19 cellular contexts compared by ENCODE assay signal in genomic region chr12:52439845-52440244, GRCh38. TPM values are rescaled to one million over a fixed set of nuclear protein-coding genes. Genes with fewer than 3 reads are reported as not detected.
DNase-seq lines count a peak whose midpoint lies in the region; ATAC-seq and TF ChIP-seq lines count a peak whose summit lies in the region.
"Had no signal": no experiment of that assay in that cellular context is flagged by ENCODE, and none has a peak within 500 bp of the region (broad histone marks: within the 10 kb centered on the region; RNA-seq: fewer than 3 reads in every experiment).

No MANE protein-coding gene starts in this region.

- peaks cover 48% of the 10 kb centered on the region for H3K79me1 ChIP-seq in trophoblast cell (ENCODE audit: low read length)

- H4K91ac ChIP-seq in trophoblast cell (ENCODE audit: low read depth, low read length) = peak overlapping the region; percentile 92

- H3K14ac ChIP-seq in trophoblast cell (ENCODE audit: low read length) = peak overlapping the region; percentile 65

- H3K18ac ChIP-seq in trophoblast cell (ENCODE audit: low read length) = peak overlapping the region; percentile 10

- H3K4me3 ChIP-seq in GM23248 (no peak overlapping the region), trophoblast cell (ENCODE audit: low read depth, low read length) (no peak overlapping the region)
- H3K4me3 ChIP-seq: A549, BLaER1, SJSA1 had no signal

- H3K79me2 ChIP-seq in GM23248 (ENCODE audit: insufficient read depth) (no peaks in the 10 kb centered on the region), trophoblast cell (ENCODE audit: control insufficient read depth, insufficient read depth, low read length, poor library complexity) (peaks cover 2% of the 10 kb centered on the region)

- H3K27me3 ChIP-seq in GM23248 (replicated peaks; ENCODE audit: insufficient read depth) (no peaks in the 10 kb centered on the region), foreskin keratinocyte (no peaks in the 10 kb centered on the region), trophoblast cell (ENCODE audit: insufficient read depth, low read length) (no peaks in the 10 kb centered on the region)
- H3K27me3 ChIP-seq: BLaER1, SJSA1 had no signal

- H4K12ac ChIP-seq in trophoblast cell (ENCODE audit: low read depth, low read length) = no peak overlapping the region

- H3K9me3 ChIP-seq in GM23248 (ENCODE audit: low read depth) (no peaks in the 10 kb centered on the region), trophoblast cell (ENCODE audit: insufficient read depth, low read depth, low read length) (peaks cover 2% of the 10 kb centered on the region)
- H3K9me3 ChIP-seq: A549, BLaER1, SJSA1 had no signal

- no peak for DNase-seq in GM23248
- no peak for DNase-seq in RWPE1 (ENCODE audit: low spot score)
- DNase-seq in foreskin keratinocyte = no peak
- no peak for DNase-seq in trophoblast cell
- no peak for DNase-seq in DMS 273 treated with DMSO at 0.1 percent for 48 hours (lab: John Stamatoyannopoulos, UW)
- DNase-seq: CD8-positive, alpha-beta T cell; H7; Karpas-422; NCI-H1105; NCI-H1694 treated with DMSO at 0.1 percent for 48 hours; NCI-H2107; NCI-H510A; NCI-H774 had no signal

- no peak overlapping the region for H2AFZ ChIP-seq in GM23248
- H2AFZ ChIP-seq in trophoblast cell (ENCODE audit: insufficient read depth, low read length, poor library complexity) = no peak overlapping the region

- peaks cover 35% of the 10 kb centered on the region for H3K4me1 ChIP-seq in GM23248 (ENCODE audit: insufficient read depth)
- peaks cover 68% of the 10 kb centered on the region for H3K4me1 ChIP-seq in foreskin keratinocyte
- H3K4me1 ChIP-seq in trophoblast cell (ENCODE audit: control insufficient read depth in 1 of 2, insufficient read depth in 2 of 2, low read length in 2 of 2) = peaks cover 37 to 56% of the 10 kb centered on the region in 2 experiments
- H3K4me1 ChIP-seq: BLaER1 had no signal

- TF ChIP-seq CTCF in RWPE1 (conservative IDR thresholded peaks at IDR 0.05; ENCODE audit: low read depth) = no peak
- TF ChIP-seq CTCF in foreskin keratinocyte (conservative IDR thresholded peaks at IDR 0.05) = no peak

- in situ Hi-C loops in GM23248 (cut with MboI) = no loop called here

- peak overlapping the region; percentile 65 for H2BK5ac ChIP-seq in trophoblast cell (ENCODE audit: low read depth, low read length, poor library complexity)

- H3K27ac ChIP-seq in GM23248 (peak overlapping the region; percentile 92), RWPE1 (peak overlapping the region; percentile 68; the same call in 1 of the 2 replicates), foreskin keratinocyte (peak overlapping the region; percentile 91), trophoblast cell (ENCODE audit: low read depth, low read length) (peak overlapping the region; percentile 85)
- H3K27ac ChIP-seq: BLaER1, SJSA1 had no signal

- H3K23ac ChIP-seq in trophoblast cell (ENCODE audit: low read length) = no peak overlapping the region

- no peak overlapping the region for H3K4me2 ChIP-seq in GM23248 (ENCODE audit: unreplicated experiment)
- H3K4me2 ChIP-seq in trophoblast cell (ENCODE audit: low read length) = no peak overlapping the region
- H3K4me2 ChIP-seq: A549, BLaER1 had no signal

- peak overlapping the region; percentile 17 for H2AK5ac ChIP-seq in trophoblast cell (ENCODE audit: low read length)

- peak overlapping the region; percentile 61 for H3K9ac ChIP-seq in GM23248
- no peak overlapping the region for H3K9ac ChIP-seq in trophoblast cell (ENCODE audit: low read length)
- H3K9ac ChIP-seq: BLaER1 had no signal

- H4K8ac ChIP-seq in trophoblast cell (ENCODE audit: low read depth, low read length) = peak overlapping the region; percentile 59

- peak overlapping the region; percentile 82 for H2BK120ac ChIP-seq in trophoblast cell (ENCODE audit: insufficient read depth, low read length, poor library complexity)

- H2BK12ac ChIP-seq in trophoblast cell (ENCODE audit: low read length) = peak overlapping the region; percentile 81

- no peaks in the 10 kb centered on the region for H3K36me3 ChIP-seq in GM23248 (ENCODE audit: low read depth)
- H3K36me3 ChIP-seq in trophoblast cell (ENCODE audit: control insufficient read depth in 1 of 2, insufficient read depth in 2 of 2, low read length in 2 of 2) = no peaks in the 10 kb centered on the region
- H3K36me3 ChIP-seq: BLaER1, SJSA1 had no signal

- ATAC-seq in foreskin keratinocyte = no peak
- ATAC-seq in HG02571 (IDR thresholded peaks at IDR 0.05; ENCODE audit: unreplicated experiment) = no peak
- no peak for ATAC-seq in HG03460 (IDR thresholded peaks at IDR 0.05; ENCODE audit: unreplicated experiment)
- ATAC-seq: A549; CD8-positive, alpha-beta T cell had no signal

- H3K4ac ChIP-seq in trophoblast cell (ENCODE audit: low read depth, low read length) = peak overlapping the region; percentile 0

- POLR2A ChIA-PET in RWPE1 (lab: Yijun Ruan, JAX; ENCODE audit: low non-redundant PET) = no interaction called here

- WGBS in GM23248 (ENCODE audit: low coverage in 1 of 2, low lambda C conversion rate in 2 of 2, missing lambda C conversion rate in 2 of 2), 2 experiments = 67 to 76% methylated on average over 2 of the region's 2 CpGs
- no CpG with 5 or more reads among the region's 2 CpGs for WGBS in trophoblast cell (ENCODE audit: extremely low coverage, insufficient coverage, insufficient read length)

- no peaks in the 10 kb centered on the region for H3K9me2 ChIP-seq in GM23248 (ENCODE audit: insufficient read depth)

- CTCF ChIA-PET in RWPE1 (lab: Yijun Ruan, JAX) = interaction anchor here (1.1 kb wide), 1 partner anchor 440 kb away, joined by 3 read pairs; no protein-coding TSS in a partner anchor

- peaks cover 39% of the 10 kb centered on the region for H3F3A ChIP-seq in GM23248 (ENCODE audit: insufficient read depth)

- no peaks in the 10 kb centered on the region for H4K20me1 ChIP-seq in GM23248 (ENCODE audit: insufficient read depth)
- H4K20me1 ChIP-seq: BLaER1 had no signal

RNA-seq across cellular contexts. Expression of gene KRT75, which starts 5.7 kb away (rescaled TPM):
- not detected in 2 replicates for total RNA-seq in GM23248 (2014; rRNA removed; shearing (Covaris generic))
- not detected in 2 replicates for polyA plus RNA-seq in GM23248 (2016; fragmentation: Nextera tagmentation; extraction: Ambion mirVana)
- total RNA-seq in foreskin keratinocyte = 4.7 and 7.5 TPM in 2 replicates
- 4.9 and 7.4 TPM in 2 replicates for polyA plus RNA-seq in foreskin keratinocyte
- 0.04 TPM in 2 replicates for polyA plus RNA-seq in trophoblast cell (2013)
- total RNA-seq: CD8-positive, alpha-beta T cell; H7; SJSA1 had no signal
- polyA plus RNA-seq: A549, IgD-negative memory B cell had no signal

RNA-seq across cellular contexts. Expression of gene KRT6B, which starts 12.1 kb away (rescaled TPM):
- not detected in 2 replicates for total RNA-seq in GM23248 (2014; rRNA removed; shearing (Covaris generic))
- polyA plus RNA-seq in GM23248 (2016; fragmentation: Nextera tagmentation; extraction: Ambion mirVana) (not detected in 2 replicates), foreskin keratinocyte (152 and 315 TPM in 2 replicates)
- 167 and 323 TPM in 2 replicates for total RNA-seq in foreskin keratinocyte
- polyA plus RNA-seq in trophoblast cell (2013) = not detected in 2 replicates
- total RNA-seq: CD8-positive, alpha-beta T cell; H7; SJSA1 had no signal
- polyA plus RNA-seq: A549, IgD-negative memory B cell had no signal

RNA-seq across cellular contexts. Expression of gene KRT82, which starts 33.7 kb away (rescaled TPM):
- total RNA-seq in GM23248 (2014; rRNA removed; shearing (Covaris generic)) = not detected in 2 replicates
- polyA plus RNA-seq in GM23248 (2016; fragmentation: Nextera tagmentation; extraction: Ambion mirVana) (not detected in 2 replicates), foreskin keratinocyte (not detected in 2 replicates)
- total RNA-seq in foreskin keratinocyte = not detected in 2 replicates
- 0.01 TPM in 2 replicates for polyA plus RNA-seq in trophoblast cell (2013)
- total RNA-seq: CD8-positive, alpha-beta T cell; H7; SJSA1 had no signal
- polyA plus RNA-seq: A549, IgD-negative memory B cell had no signal

RNA-seq across cellular contexts. Expression of gene KRT6C, which starts 33.8 kb away (rescaled TPM):
- not detected in 2 replicates for total RNA-seq in GM23248 (2014; rRNA removed; shearing (Covaris generic))
- polyA plus RNA-seq in GM23248 (2016; fragmentation: Nextera tagmentation; extraction: Ambion mirVana) = not detected in 2 replicates
- total RNA-seq in foreskin keratinocyte = 4.5 and 7.6 TPM in 2 replicates
- 4.0 and 6.3 TPM in 2 replicates for polyA plus RNA-seq in foreskin keratinocyte
- polyA plus RNA-seq in trophoblast cell (2013) = not detected in 2 replicates
- total RNA-seq: CD8-positive, alpha-beta T cell; H7; SJSA1 had no signal
- polyA plus RNA-seq: A549, IgD-negative memory B cell had no signal

RNA-seq across cellular contexts. Expression of gene KRT6A, which starts 53.2 kb away (rescaled TPM):
- total RNA-seq in GM23248 (2014; rRNA removed; shearing (Covaris generic)) = not detected in 2 replicates
- not detected in 2 replicates for polyA plus RNA-seq in GM23248 (2016; fragmentation: Nextera tagmentation; extraction: Ambion mirVana)
- 5,507 and 5,589 TPM in 2 replicates for total RNA-seq in foreskin keratinocyte
- polyA plus RNA-seq in foreskin keratinocyte = 5,333 and 5,444 TPM in 2 replicates
- not detected in 2 replicates for polyA plus RNA-seq in trophoblast cell (2013)
- total RNA-seq: CD8-positive, alpha-beta T cell; H7; SJSA1 had no signal
- polyA plus RNA-seq: IgD-negative memory B cell had no signal

Comparison
In these comparisons a context has a peak if more than half of its experiments do, and no peak if none do; other contexts are left out.
1. RNA of gene KRT6B, which starts 12.1 kb away (total RNA-seq): 167 to 323 TPM in foreskin keratinocyte; not detected in GM23248; every median in the first group is over 100 times any median in the second.
2. Peak in every context shown above with its lines, with median percentiles within 50 percentile points of each other: H3K27ac ChIP-seq.